Comparison of ENCODE assay signal across 8 cellular contexts in the genomic region with DNA sequence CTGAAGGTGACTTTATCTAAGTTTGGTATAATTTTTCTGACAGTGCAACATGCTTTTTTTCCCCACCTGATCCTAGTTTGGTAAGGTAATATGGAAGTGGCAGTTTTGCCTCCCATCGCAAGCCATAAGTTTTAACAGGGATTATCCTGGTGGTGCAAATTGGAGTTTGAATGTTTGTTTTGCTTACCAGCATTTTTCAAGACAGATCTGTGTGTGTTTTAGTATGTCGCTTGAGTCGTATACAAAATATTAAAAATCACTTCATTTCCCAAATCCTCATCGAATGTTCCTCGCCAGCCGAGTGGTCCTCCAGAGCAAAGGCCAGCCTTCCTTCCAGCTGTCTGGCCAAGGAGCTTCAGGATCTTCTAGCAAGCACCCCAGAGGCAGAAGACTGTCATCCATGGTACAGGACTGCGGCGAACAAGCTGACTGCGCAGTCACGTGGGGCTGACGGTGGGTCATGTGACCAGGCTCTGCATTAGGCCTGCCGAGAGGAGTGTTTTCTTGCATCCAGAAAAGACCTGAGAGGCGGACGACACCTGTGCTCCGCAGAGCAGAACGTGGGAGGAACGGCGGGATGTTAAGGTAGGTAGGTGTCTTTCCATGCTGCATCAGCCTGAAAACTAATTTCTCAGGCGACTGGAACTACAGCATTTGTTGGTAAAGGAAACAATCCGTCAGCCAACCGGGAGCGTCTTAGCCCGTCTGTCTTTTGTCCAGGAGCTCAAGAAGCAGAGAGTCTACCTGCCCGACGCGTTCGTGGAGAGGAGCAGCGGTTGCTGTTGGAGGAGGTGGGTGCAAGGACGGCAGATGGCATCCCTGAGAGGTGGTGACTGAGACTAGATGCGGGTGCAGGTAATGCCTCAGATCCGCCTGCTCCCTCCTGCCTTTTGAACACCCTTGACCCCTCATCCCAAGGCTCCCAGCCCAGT. TPM values are rescaled to one million over a fixed set of nuclear protein-coding genes. Genes with fewer than 3 reads are reported as not detected.
A peak's percentile ranks its signal among the peaks of the same experiment; 100 is the strongest.
DNase-seq lines count a peak whose midpoint lies in the region; ATAC-seq and TF ChIP-seq lines count a peak whose summit lies in the region.

A gene with protein sequence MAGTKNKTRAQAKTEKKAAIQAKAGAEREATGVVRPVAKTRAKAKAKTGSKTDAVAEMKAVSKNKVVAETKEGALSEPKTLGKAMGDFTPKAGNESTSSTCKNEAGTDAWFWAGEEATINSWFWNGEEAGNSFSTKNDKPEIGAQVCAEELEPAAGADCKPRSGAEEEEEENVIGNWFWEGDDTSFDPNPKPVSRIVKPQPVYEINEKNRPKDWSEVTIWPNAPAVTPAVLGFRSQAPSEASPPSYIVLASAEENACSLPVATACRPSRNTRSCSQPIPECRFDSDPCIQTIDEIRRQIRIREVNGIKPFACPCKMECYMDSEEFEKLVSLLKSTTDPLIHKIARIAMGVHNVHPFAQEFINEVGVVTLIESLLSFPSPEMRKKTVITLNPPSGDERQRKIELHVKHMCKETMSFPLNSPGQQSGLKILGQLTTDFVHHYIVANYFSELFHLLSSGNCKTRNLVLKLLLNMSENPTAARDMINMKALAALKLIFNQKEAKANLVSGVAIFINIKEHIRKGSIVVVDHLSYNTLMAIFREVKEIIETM (plus strand): TSS at position 507 of the 932 bp plus-strand sequence. CDS start 28,253 bp downstream, outside the sequence.

- TF ChIP-seq POLR2A in lower leg skin (IDR thresholded peaks at IDR 0.05): no peak

- ATAC-seq in HG02610 (IDR thresholded peaks at IDR 0.05; ENCODE audit: unreplicated experiment): peak; percentile 100

- 7 to 30% methylated on average over 19 to 31 of the region's 31 CpGs for WGBS in lower leg skin, 2 donors

- intact Hi-C loops in lower leg skin (cut with DNase I; ENCODE audit: low total_unique reads): no loop called here

- TF ChIP-seq CTCF in lower leg skin (IDR thresholded peaks at IDR 0.05): no peak

- in situ Hi-C loops in G401 (cut with HindIII; ENCODE audit: low sequenced_read_pairs): no loop called here

- H3K4me3 ChIP-seq in lower leg skin (ENCODE audit: low read depth, poor library complexity, severe bottlenecking): no peak within 1 kb of the TSS

- DNase-seq in G401 (ENCODE audit: low spot score) (peak; percentile 86), NCI-H2081 treated with DMSO at 0.1 percent for 48 hours (lab: John Stamatoyannopoulos, UW) (peak; percentile 7), dermis blood vessel endothelial cell (peak; percentile 79), lower leg skin (ENCODE audit: low spot score in 2 of 2) (peak; percentile 70 to 91), NCI-H1048 (lab: John Stamatoyannopoulos, UW) (no peak)
- DNase-seq in activated CD4-positive, alpha-beta T cell treated with anti-CD3 and anti-CD28 coated beads, Interleukin-2, amount 50 U/mL, for 48 hours: peak; percentile 73 to 78
- DNase-seq in stimulated activated CD4-positive, alpha-beta T cell treated with anti-CD3 and anti-CD28 coated beads, TNF-alpha, amount 100 ng/mL, for 1 hour (ENCODE audit: low read depth in 3 of 3, low spot score in 1 of 3): peak; percentile 12 to 50 (median 33)

RNA-seq across cellular contexts. Expression of the gene that starts here (rescaled TPM):
- total RNA-seq in G401 (2014; rRNA removed; shearing (Covaris generic)): 2.0 and 5.1 TPM in 2 replicates
- total RNA-seq in dermis blood vessel endothelial cell (6.0 TPM in 2 replicates), lower leg skin (1 to 10 TPM; 2.6 to 3.8 (median 3.1) TPM)
